In genomic region chr3:140185375-140185774, GRCh38 we compare ENCODE assay signal across 1 cellular context.
TF ChIP-seq lines count a peak whose summit lies in the region.

No MANE protein-coding gene starts in this region.

TF ChIP-seq in GM23338, 12 proteins besides CTCF, POLR2A, EP300 and RAD21 (continued from another document):
- TF ChIP-seq ETS1 (IDR thresholded peaks at IDR 0.05) = no peak
- no peak for TF ChIP-seq ZNF462 (CRISPR knock-in tag; IDR thresholded peaks at IDR 0.05)
- TF ChIP-seq POLR2AphosphoS5 (IDR thresholded peaks at IDR 0.05; ENCODE audit: low read depth) = no peak
- TF ChIP-seq, protein P1, sequence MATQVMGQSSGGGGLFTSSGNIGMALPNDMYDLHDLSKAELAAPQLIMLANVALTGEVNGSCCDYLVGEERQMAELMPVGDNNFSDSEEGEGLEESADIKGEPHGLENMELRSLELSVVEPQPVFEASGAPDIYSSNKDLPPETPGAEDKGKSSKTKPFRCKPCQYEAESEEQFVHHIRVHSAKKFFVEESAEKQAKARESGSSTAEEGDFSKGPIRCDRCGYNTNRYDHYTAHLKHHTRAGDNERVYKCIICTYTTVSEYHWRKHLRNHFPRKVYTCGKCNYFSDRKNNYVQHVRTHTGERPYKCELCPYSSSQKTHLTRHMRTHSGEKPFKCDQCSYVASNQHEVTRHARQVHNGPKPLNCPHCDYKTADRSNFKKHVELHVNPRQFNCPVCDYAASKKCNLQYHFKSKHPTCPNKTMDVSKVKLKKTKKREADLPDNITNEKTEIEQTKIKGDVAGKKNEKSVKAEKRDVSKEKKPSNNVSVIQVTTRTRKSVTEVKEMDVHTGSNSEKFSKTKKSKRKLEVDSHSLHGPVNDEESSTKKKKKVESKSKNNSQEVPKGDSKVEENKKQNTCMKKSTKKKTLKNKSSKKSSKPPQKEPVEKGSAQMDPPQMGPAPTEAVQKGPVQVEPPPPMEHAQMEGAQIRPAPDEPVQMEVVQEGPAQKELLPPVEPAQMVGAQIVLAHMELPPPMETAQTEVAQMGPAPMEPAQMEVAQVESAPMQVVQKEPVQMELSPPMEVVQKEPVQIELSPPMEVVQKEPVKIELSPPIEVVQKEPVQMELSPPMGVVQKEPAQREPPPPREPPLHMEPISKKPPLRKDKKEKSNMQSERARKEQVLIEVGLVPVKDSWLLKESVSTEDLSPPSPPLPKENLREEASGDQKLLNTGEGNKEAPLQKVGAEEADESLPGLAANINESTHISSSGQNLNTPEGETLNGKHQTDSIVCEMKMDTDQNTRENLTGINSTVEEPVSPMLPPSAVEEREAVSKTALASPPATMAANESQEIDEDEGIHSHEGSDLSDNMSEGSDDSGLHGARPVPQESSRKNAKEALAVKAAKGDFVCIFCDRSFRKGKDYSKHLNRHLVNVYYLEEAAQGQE (IDR thresholded peaks at IDR 0.05; ENCODE audit: unreplicated experiment) = no peak
- TF ChIP-seq NANOG (IDR thresholded peaks at IDR 0.05; ENCODE audit: borderline replicate concordance) = no peak
